18 cellular contexts compared by ENCODE assay signal in the genomic region with DNA sequence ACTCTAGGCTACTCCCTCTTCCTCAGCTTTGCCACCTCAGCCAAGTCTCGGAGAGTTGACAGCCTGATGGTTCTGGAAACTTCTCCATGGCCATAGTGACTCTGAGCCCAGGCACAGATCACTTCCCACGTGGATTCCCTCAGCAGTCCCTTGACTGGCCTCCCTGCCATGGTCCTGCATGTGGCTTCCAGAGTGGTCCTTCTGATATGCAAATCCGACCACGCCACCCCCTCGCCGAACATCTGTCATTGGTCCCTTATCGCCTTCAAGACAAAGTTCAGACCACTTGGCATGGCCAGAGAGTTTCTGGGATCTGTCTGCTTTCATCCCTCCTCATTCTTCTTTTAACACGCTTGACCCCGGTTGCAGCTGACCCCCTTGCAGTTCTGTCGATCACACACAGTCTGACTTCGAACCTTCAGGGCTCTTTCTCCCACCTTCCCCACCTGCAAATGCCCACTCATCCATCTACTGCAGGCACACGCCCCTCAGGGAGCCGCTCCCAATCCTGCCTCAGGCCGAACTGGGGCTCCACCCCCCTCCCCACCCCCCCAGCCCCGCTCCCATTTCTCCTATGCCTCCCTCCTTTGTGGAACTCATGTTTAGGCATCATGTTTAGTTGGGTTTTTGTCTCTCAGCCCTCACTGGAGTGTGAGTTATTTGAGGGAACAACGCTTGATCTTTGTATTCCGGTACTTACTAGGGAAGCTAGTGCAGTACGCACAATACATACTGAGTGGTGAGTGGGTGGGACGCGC.
"Had no signal": no experiment of that assay in that cellular context is flagged by ENCODE, and none has a peak within 500 bp of the region (broad histone marks: within the 10 kb centered on the region; RNA-seq: fewer than 3 reads in every experiment).

No MANE protein-coding gene starts in this region.

- H3K4me3 Mint-ChIP-seq: natural killer cell, neural crest cell had no signal

- H3K27ac ChIP-seq: colonic mucosa, heart left ventricle, parathyroid adenoma, psoas muscle, right lobe of liver had no signal

- H3K36me3 ChIP-seq: colonic mucosa, right lobe of liver had no signal

- H3K4me1 ChIP-seq: colonic mucosa, heart left ventricle, parathyroid adenoma, psoas muscle, right lobe of liver had no signal

- ATAC-seq: esophagus mucosa, heart left ventricle, natural killer cell, psoas muscle, right lobe of liver had no signal

- H3K9me3 ChIP-seq: colonic mucosa, heart left ventricle, psoas muscle, right lobe of liver had no signal

- H3K9ac ChIP-seq: parathyroid adenoma had no signal

- H2AFZ ChIP-seq: parathyroid adenoma had no signal

- DNase-seq: cerebellar nuclear complex; colonic mucosa; dermis blood vessel endothelial cell; heart left ventricle; hippocampal formation; natural killer cell; occipital lobe; psoas muscle; retina; right lobe of liver; stimulated activated CD4-positive, alpha-beta T cell treated with anti-CD3 and anti-CD28 coated beads, Interleukin-15, amount 100 ng/mL, for 24 hours; stimulated activated CD4-positive, alpha-beta T cell treated with anti-CD3 and anti-CD28 coated beads, Interleukin-1b, Interleukin-23, amount 100 ng/mL, for 48 hours; stimulated activated naive CD4-positive, alpha-beta T cell treated with Interleukin-2 at 50 U/mL for 16 hours; trophoblast cell had no signal

- FAIRE-seq: frontal cortex had no signal

- H3K27ac Mint-ChIP-seq: natural killer cell had no signal

- H3K4me3 ChIP-seq: colonic mucosa, heart left ventricle, psoas muscle, right lobe of liver had no signal

- H3K9me3 Mint-ChIP-seq: natural killer cell, neural crest cell had no signal

- H3K27me3 ChIP-seq: colonic mucosa, heart left ventricle, right lobe of liver had no signal

- H3K79me2 ChIP-seq: parathyroid adenoma had no signal
